Comparison of ENCODE assay signal across 22 cellular contexts in genomic region chr1:56672579-56672978, GRCh38. TPM values are rescaled to one million over a fixed set of nuclear protein-coding genes. Genes with fewer than 3 reads are reported as not detected.
"Had no signal": no experiment of that assay in that cellular context is flagged by ENCODE, and none has a peak within 500 bp of the region (broad histone marks: within the 10 kb centered on the region; RNA-seq: fewer than 3 reads in every experiment).

No MANE protein-coding gene starts in this region.

- H3K4me3 ChIP-seq: neural progenitor cell, ovary, prostate gland, right lobe of liver, sigmoid colon, stomach, thoracic aorta, thyroid gland, tibial nerve, upper lobe of left lung, vagina had no signal

- DNase-seq: naive thymus-derived CD4-positive, alpha-beta T cell; natural killer cell; ovary; right cardiac atrium; right lobe of liver; sigmoid colon; small intestine; stimulated activated CD4-positive, alpha-beta T cell treated with anti-CD3 and anti-CD28 coated beads, Interleukin-15, amount 100 ng/mL, for 24 hours; stimulated activated CD4-positive, alpha-beta T cell treated with anti-CD3 and anti-CD28 coated beads, Interleukin-2, amount 100 ng/mL, for 24 hours; stimulated activated CD4-positive, alpha-beta T cell treated with anti-CD3 and anti-CD28 coated beads, Interleukin-2, amount 100 ng/mL, for 48 hours; stimulated activated CD4-positive, alpha-beta T cell treated with anti-CD3 and anti-CD28 coated beads, Interleukin-4, amount 100 ng/mL, for 24 hours; stimulated activated naive B cell treated with anti-CD40 and anti-IgM and Interleukin-4, amounts not matched to agents 10 μg/mL and 1 μg/mL and 100 μg/mL, for 72 hours; stimulated activated naive CD4-positive, alpha-beta T cell treated with Interleukin-2 at 50 U/mL for 16 hours; stomach; thyroid gland; upper lobe of left lung had no signal

- H3K4me1 ChIP-seq: neural progenitor cell, prostate gland, right lobe of liver, sigmoid colon, thyroid gland, tibial nerve, upper lobe of left lung, vagina had no signal

- ATAC-seq: naive thymus-derived CD4-positive, alpha-beta T cell; natural killer cell; right cardiac atrium; right lobe of liver; stimulated activated effector memory CD8-positive, alpha-beta T cell treated with anti-CD3 and anti-CD28 coated beads, Interleukin-12 subunit alpha, Interleukin-12 subunit beta, amount 100 ng/mL, for 72 hours; stimulated activated naive B cell treated with anti-CD40 and anti-IgM and Interleukin-4, amounts not matched to agents 10 μg/mL and 1 μg/mL and 100 μg/mL, for 72 hours had no signal

- H3K27ac ChIP-seq: neural progenitor cell, ovary, prostate gland, right lobe of liver, sigmoid colon, stomach, thoracic aorta, thyroid gland, tibial nerve, upper lobe of left lung, vagina had no signal

- H3K27me3 ChIP-seq: neural progenitor cell, ovary, right lobe of liver, sigmoid colon, stomach, thyroid gland, tibial nerve, upper lobe of left lung, vagina had no signal

- H3K9me3 ChIP-seq: ovary, prostate gland, right lobe of liver, sigmoid colon, stomach, thoracic aorta, thyroid gland, tibial nerve, upper lobe of left lung, vagina had no signal

- H3K36me3 ChIP-seq: neural progenitor cell, ovary, prostate gland, right lobe of liver, sigmoid colon, stomach, thoracic aorta, thyroid gland, tibial nerve, upper lobe of left lung, vagina had no signal

RNA-seq across cellular contexts. Expression of gene PRKAA2, which starts 27.5 kb away (rescaled TPM):
- total RNA-seq: naive thymus-derived CD4-positive, alpha-beta T cell; natural killer cell had no signal
- polyA plus RNA-seq: naive thymus-derived CD4-positive, alpha-beta T cell had no signal
